In the genomic region with DNA sequence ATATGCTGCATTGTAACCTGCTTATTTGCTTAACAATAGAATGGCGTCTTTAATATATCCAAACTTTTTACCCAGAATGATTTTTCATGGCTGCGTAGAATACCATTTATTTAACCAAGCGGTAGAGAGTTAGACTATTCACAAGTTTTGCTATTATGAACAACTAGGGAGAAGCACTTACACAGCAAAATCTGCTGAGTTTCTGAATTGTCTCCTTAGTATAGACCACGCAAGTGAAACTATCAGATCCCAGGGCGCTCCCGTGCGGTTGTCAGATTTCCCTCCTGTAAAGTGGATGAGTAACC, we compare ENCODE assay signal across 10 cellular contexts. TPM values are rescaled to one million over a fixed set of nuclear protein-coding genes. Genes with fewer than 3 reads are reported as not detected.
DNase-seq lines count a peak whose midpoint lies in the region; ATAC-seq and TF ChIP-seq lines count a peak whose summit lies in the region.
"Had no signal": no experiment of that assay in that cellular context is flagged by ENCODE, and none has a peak within 500 bp of the region (broad histone marks: within the 10 kb centered on the region; RNA-seq: fewer than 3 reads in every experiment).

No MANE protein-coding gene starts in this region.

- ATAC-seq in activated T-cell treated with anti-CD3 and anti-CD28 coated beads, Interleukin-2, amount 50 U/mL, for 4 hours = peak in 1 of 2 donors; percentile 15
- ATAC-seq in activated CD8-positive, alpha-beta T cell treated with anti-CD3 and anti-CD28 coated beads, Interleukin-2, amount 10 ng/mL, durations not matched to agents 7 days and 5 days = no peak
- ATAC-seq in GM18868 (IDR thresholded peaks at IDR 0.05; ENCODE audit: unreplicated experiment) = no peak

- no peaks in the 10 kb centered on the region for H3K27me3 ChIP-seq in suprapubic skin

- peak overlapping the region; percentile 57 for H3K4me3 ChIP-seq in suprapubic skin

- DNase-seq in activated T-cell treated with anti-CD3 and anti-CD28 coated beads, Interleukin-2, amount 50 U/mL, for 4 hours = no peak
- DNase-seq in activated T-cell treated with anti-CD3 and anti-CD28 coated beads for 4 hours (no peak), immature natural killer cell (no peak), suprapubic skin (ENCODE audit: low spot score in 2 of 2) (no peak), pons (ENCODE audit: low spot score) (no peak)
- DNase-seq in activated CD8-positive, alpha-beta T cell treated with anti-CD3 and anti-CD28 coated beads, Interleukin-2, amount 10 ng/mL, durations not matched to agents 7 days and 5 days = no peak
- no peak for DNase-seq in stimulated activated CD4-positive, alpha-beta T cell treated with anti-CD3 and anti-CD28 coated beads, Interleukin-1b, Interleukin-23, amount 100 ng/mL, for 48 hours
- DNase-seq: DMS 273 treated with DMSO at 0.1 percent for 48 hours, NCI-H1048 had no signal

- peaks cover 13% of the 10 kb centered on the region for H3K4me1 ChIP-seq in suprapubic skin

- peaks cover 25% of the 10 kb centered on the region for H3K27me3 Mint-ChIP-seq in activated T-cell treated with anti-CD3 and anti-CD28 coated beads, Interleukin-2, amount 50 U/mL, for 4 hours (ENCODE audit: low read depth)
- peaks cover 37% of the 10 kb centered on the region for H3K27me3 Mint-ChIP-seq in activated CD8-positive, alpha-beta T cell treated with anti-CD3 and anti-CD28 coated beads, Interleukin-2, amount 10 ng/mL, durations not matched to agents 7 days and 5 days (ENCODE audit: low read depth)
- H3K27me3 Mint-ChIP-seq in immature natural killer cell (ENCODE audit: low read depth in 3 of 3) = peaks cover 4 to 7% (median 5%) of the 10 kb centered on the region in 3 donors

- no peaks in the 10 kb centered on the region for H3K9me3 Mint-ChIP-seq in activated T-cell treated with anti-CD3 and anti-CD28 coated beads, Interleukin-2, amount 50 U/mL, for 4 hours
- no peaks in the 10 kb centered on the region for H3K9me3 Mint-ChIP-seq in activated CD8-positive, alpha-beta T cell treated with anti-CD3 and anti-CD28 coated beads, Interleukin-2, amount 10 ng/mL, durations not matched to agents 7 days and 5 days (ENCODE audit: insufficient read depth)
- peaks cover 0 to 2% (median 0%) of the 10 kb centered on the region in 6 donors for H3K9me3 Mint-ChIP-seq in immature natural killer cell

- no peaks in the 10 kb centered on the region for H3K36me3 Mint-ChIP-seq in activated T-cell treated with anti-CD3 and anti-CD28 coated beads, Interleukin-2, amount 50 U/mL, for 4 hours (ENCODE audit: insufficient read depth)
- H3K36me3 Mint-ChIP-seq in activated CD8-positive, alpha-beta T cell treated with anti-CD3 and anti-CD28 coated beads, Interleukin-2, amount 10 ng/mL, durations not matched to agents 7 days and 5 days (ENCODE audit: low read depth) = no peaks in the 10 kb centered on the region
- H3K36me3 Mint-ChIP-seq in immature natural killer cell = no peaks in the 10 kb centered on the region

- no peak for TF ChIP-seq CTCF in suprapubic skin (IDR thresholded peaks at IDR 0.05)

- H3K27ac ChIP-seq in suprapubic skin = no peak overlapping the region

- H3K36me3 ChIP-seq in suprapubic skin = no peaks in the 10 kb centered on the region

- H3K4me1 Mint-ChIP-seq in activated T-cell treated with anti-CD3 and anti-CD28 coated beads, Interleukin-2, amount 50 U/mL, for 4 hours (ENCODE audit: low read depth) = peaks cover 7% of the 10 kb centered on the region
- H3K4me1 Mint-ChIP-seq in activated CD8-positive, alpha-beta T cell treated with anti-CD3 and anti-CD28 coated beads, Interleukin-2, amount 10 ng/mL, durations not matched to agents 7 days and 5 days (ENCODE audit: low read depth) = peaks cover 18% of the 10 kb centered on the region
- peaks cover 8 to 9% of the 10 kb centered on the region in 2 donors for H3K4me1 Mint-ChIP-seq in immature natural killer cell

- TF ChIP-seq EP300 in suprapubic skin (IDR thresholded peaks at IDR 0.05) = no peak

- peak overlapping the region; percentile 83 for H3K4me3 Mint-ChIP-seq in activated T-cell treated with anti-CD3 and anti-CD28 coated beads, Interleukin-2, amount 50 U/mL, for 4 hours
- H3K4me3 Mint-ChIP-seq in activated CD8-positive, alpha-beta T cell treated with anti-CD3 and anti-CD28 coated beads, Interleukin-2, amount 10 ng/mL, durations not matched to agents 7 days and 5 days = peak overlapping the region; percentile 77
- peak overlapping the region; percentile 75 to 84 (median 82) for H3K4me3 Mint-ChIP-seq in immature natural killer cell

- no peaks in the 10 kb centered on the region for H3K9me3 ChIP-seq in suprapubic skin

- TF ChIP-seq POLR2A in suprapubic skin (IDR thresholded peaks at IDR 0.05) = no peak

- 58% methylated on average over 7 of the region's 7 CpGs for WGBS in suprapubic skin

- H3K27ac Mint-ChIP-seq in activated CD8-positive, alpha-beta T cell treated with anti-CD3 and anti-CD28 coated beads, Interleukin-2, amount 10 ng/mL, durations not matched to agents 7 days and 5 days = no peak overlapping the region
- peak overlapping the region in 4 of 6 donors; percentile 11 to 67 (median 29) for H3K27ac Mint-ChIP-seq in immature natural killer cell

- CTCF ChIA-PET in activated CD8-positive, alpha-beta T cell treated with anti-CD3 and anti-CD28 coated beads, Interleukin-2, amount 10 ng/mL, durations not matched to agents 7 days and 5 days (lab: Charles Lee) = interaction anchor here (1.1 to 3.0 kb wide), 4 partner anchors 12 to 74 kb away, joined by 3 to 12 read pairs (median 8); a partner anchor contains a TSS

- POLR2A ChIA-PET in activated CD8-positive, alpha-beta T cell treated with anti-CD3 and anti-CD28 coated beads, Interleukin-2, amount 10 ng/mL, durations not matched to agents 7 days and 5 days (lab: Charles Lee) = no interaction called here

RNA-seq across cellular contexts. Expression of a gene that starts 12.6 kb away (rescaled TPM):
- 10 to 100 TPM; 79.0 to 81.9 (median 81.8) TPM for total RNA-seq in activated T-cell treated with anti-CD3 and anti-CD28 coated beads, Interleukin-2, amount 50 U/mL, for 4 hours
- total RNA-seq in activated CD8-positive, alpha-beta T cell treated with anti-CD3 and anti-CD28 coated beads, Interleukin-2, amount 10 ng/mL, durations not matched to agents 7 days and 5 days = 10 to 100 TPM; 69.3 to 76.2 TPM
- 100 to 1,000 TPM in 2 of 3 donors, 10 to 100 TPM in 1; 98.9 to 139 (median 113) TPM for polyA plus RNA-seq in immature natural killer cell
- 10 to 100 TPM; 39.8 to 81.3 (median 52.7) TPM for total RNA-seq in suprapubic skin
